1 cellular context compared by ENCODE assay signal in the genomic region with DNA sequence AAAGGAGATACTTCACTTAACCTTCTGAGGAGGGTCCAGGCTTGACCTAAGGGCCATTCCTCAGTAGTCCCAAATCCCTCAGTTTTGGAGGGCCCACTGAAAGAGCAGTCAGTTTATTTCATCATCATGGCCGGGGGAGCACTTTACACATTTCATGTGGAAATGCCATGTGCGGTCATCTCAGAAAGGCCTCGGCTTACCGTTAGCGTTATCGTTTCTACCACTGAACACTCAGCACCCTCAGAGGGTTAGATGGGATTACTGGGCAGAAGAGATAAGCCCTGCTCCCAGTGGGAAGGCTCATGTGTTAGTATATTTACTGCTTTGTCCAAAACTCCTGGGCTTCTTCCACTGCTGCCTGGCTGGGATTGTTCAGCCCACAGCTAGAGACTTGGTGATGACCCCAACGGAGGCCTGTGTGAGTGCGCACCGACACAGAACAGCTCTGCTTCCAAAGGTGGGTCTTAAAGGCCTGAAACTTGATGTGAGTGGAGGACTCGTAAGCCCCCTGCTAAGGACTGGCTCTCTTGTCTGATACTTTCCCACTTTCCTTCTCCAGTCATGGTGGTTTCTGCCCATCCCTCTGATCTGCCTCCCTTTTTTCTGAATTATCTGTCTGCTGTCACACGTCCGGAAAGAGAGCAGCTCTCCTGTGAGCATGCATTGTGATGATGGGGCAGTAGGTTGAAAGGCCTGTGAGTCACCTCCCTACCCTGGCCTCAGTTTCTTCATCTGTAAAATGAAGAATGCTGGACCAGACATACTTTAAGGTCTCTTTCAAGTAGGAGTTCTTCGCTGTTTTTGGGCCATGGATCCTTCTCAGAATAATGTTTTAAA.
TF ChIP-seq lines count a peak whose summit lies in the region.

No MANE protein-coding gene starts in this region.

TF ChIP-seq in K562, 482 proteins besides CTCF, POLR2A, EP300 and RAD21 (continued from another document and continues in another):
- TF ChIP-seq, protein P1, sequence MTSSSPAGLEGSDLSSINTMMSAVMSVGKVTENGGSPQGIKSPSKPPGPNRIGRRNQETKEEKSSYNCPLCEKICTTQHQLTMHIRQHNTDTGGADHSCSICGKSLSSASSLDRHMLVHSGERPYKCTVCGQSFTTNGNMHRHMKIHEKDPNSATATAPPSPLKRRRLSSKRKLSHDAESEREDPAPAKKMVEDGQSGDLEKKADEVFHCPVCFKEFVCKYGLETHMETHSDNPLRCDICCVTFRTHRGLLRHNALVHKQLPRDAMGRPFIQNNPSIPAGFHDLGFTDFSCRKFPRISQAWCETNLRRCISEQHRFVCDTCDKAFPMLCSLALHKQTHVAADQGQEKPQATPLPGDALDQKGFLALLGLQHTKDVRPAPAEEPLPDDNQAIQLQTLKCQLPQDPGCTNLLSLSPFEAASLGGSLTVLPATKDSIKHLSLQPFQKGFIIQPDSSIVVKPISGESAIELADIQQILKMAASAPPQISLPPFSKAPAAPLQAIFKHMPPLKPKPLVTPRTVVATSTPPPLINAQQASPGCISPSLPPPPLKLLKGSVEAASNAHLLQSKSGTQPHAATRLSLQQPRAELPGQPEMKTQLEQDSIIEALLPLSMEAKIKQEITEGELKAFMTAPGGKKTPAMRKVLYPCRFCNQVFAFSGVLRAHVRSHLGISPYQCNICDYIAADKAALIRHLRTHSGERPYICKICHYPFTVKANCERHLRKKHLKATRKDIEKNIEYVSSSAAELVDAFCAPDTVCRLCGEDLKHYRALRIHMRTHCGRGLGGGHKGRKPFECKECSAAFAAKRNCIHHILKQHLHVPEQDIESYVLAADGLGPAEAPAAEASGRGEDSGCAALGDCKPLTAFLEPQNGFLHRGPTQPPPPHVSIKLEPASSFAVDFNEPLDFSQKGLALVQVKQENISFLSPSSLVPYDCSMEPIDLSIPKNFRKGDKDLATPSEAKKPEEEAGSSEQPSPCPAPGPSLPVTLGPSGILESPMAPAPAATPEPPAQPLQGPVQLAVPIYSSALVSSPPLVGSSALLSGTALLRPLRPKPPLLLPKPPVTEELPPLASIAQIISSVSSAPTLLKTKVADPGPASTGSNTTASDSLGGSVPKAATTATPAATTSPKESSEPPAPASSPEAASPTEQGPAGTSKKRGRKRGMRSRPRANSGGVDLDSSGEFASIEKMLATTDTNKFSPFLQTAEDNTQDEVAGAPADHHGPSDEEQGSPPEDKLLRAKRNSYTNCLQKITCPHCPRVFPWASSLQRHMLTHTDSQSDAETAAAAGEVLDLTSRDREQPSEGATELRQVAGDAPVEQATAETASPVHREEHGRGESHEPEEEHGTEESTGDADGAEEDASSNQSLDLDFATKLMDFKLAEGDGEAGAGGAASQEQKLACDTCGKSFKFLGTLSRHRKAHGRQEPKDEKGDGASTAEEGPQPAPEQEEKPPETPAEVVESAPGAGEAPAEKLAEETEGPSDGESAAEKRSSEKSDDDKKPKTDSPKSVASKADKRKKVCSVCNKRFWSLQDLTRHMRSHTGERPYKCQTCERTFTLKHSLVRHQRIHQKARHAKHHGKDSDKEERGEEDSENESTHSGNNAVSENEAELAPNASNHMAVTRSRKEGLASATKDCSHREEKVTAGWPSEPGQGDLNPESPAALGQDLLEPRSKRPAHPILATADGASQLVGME (CRISPR knock-in tag; IDR thresholded peaks at IDR 0.05), result no peak
- TF ChIP-seq TBL1XR1 (IDR thresholded peaks at IDR 0.05; ENCODE audit: low read length in 2 of 2) (peak; percentile 66 to 85; a peak in 2 of 4 replicates), JUN (IDR thresholded peaks at IDR 0.05; ENCODE audit: borderline replicate concordance, low read depth, low read length) (0 out of 2 replicates have a peak, but pooled peaks have one; percentile 5), JUN (CRISPR knock-in tag; IDR thresholded peaks at IDR 0.05; ENCODE audit: borderline replicate concordance) (no peak), XRCC5 (IDR thresholded peaks at IDR 0.05; ENCODE audit: low read depth, low read length) (peak; percentile 33; the same call in 1 of the 2 replicates), NR4A1 (CRISPR knock-in tag; IDR thresholded peaks at IDR 0.05) (no peak), NR4A1 (tag; IDR thresholded peaks at IDR 0.05) (peak; percentile 63), RBFOX2 (IDR thresholded peaks at IDR 0.05; ENCODE audit: low read depth, low read length) (peak; percentile 32; the same call in 1 of the 2 replicates), NCOA1 (IDR thresholded peaks at IDR 0.05; ENCODE audit: low read depth) (peak; percentile 86), TARDBP (IDR thresholded peaks at IDR 0.05) (no peak), ZNF239 (CRISPR knock-in tag; IDR thresholded peaks at IDR 0.05) (peak; percentile 56), LEF1 (IDR thresholded peaks at IDR 0.05) (peak; percentile 92), ZNF780A (CRISPR knock-in tag; IDR thresholded peaks at IDR 0.05) (no peak), RBM25 (IDR thresholded peaks at IDR 0.05; ENCODE audit: low read depth, low read length, severe bottlenecking) (no peak), PML (IDR thresholded peaks at IDR 0.05; ENCODE audit: low read length) (peak; percentile 89), RNF2 (IDR thresholded peaks at IDR 0.05) (peak; percentile 94), HDGF (IDR thresholded peaks at IDR 0.05) (0 out of 2 replicates have a peak, but pooled peaks have one; percentile 30), NRF1 (conservative IDR thresholded peaks at IDR 0.05 in 1 of 2, IDR thresholded peaks at IDR 0.05 in 1 of 2) (peak; percentile 31 to 40; a peak in 3 of 4 replicates), HDAC2 (IDR thresholded peaks at IDR 0.05) (peak; percentile 88), PHF8 (IDR thresholded peaks at IDR 0.05; ENCODE audit: borderline replicate concordance, low read length) (peak; percentile 16; the same call in 1 of the 2 replicates), FOXM1 (IDR thresholded peaks at IDR 0.05; ENCODE audit: low read depth) (peak; percentile 87), FOXM1 (CRISPR knock-in tag; IDR thresholded peaks at IDR 0.05; ENCODE audit: low read depth) (no peak), DIDO1 (tag; IDR thresholded peaks at IDR 0.05; ENCODE audit: low read depth) (0 out of 2 replicates have a peak, but pooled peaks have one; percentile 10), KLF1 (tag; IDR thresholded peaks at IDR 0.05) (no peak), NR2C1 (IDR thresholded peaks at IDR 0.05) (peak; percentile 20; the same call in 1 of the 2 replicates), NR2C1 (tag; IDR thresholded peaks at IDR 0.05) (peak; percentile 56; the same call in 1 of the 2 replicates), ZNF175 (CRISPR knock-in tag; IDR thresholded peaks at IDR 0.05; ENCODE audit: low read depth) (peak; percentile 68; the same call in 1 of the 2 replicates), RBBP5 (IDR thresholded peaks at IDR 0.05; ENCODE audit: borderline replicate concordance, insufficient read depth, low read length, poor library complexity, severe bottlenecking) (peak; percentile 69), ZKSCAN8 (CRISPR knock-in tag; IDR thresholded peaks at IDR 0.05) (peak; percentile 40; the same call in 1 of the 2 replicates), GATAD2B (IDR thresholded peaks at IDR 0.05; ENCODE audit: borderline replicate concordance) (peak; percentile 82; the same call in 1 of the 2 replicates), EHMT2 (IDR thresholded peaks at IDR 0.05) (peak; percentile 70; the same call in 1 of the 2 replicates), SMARCE1 (IDR thresholded peaks at IDR 0.05) (peak; percentile 96), MYNN (IDR thresholded peaks at IDR 0.05) (peak; percentile 90), MYNN (CRISPR knock-in tag; IDR thresholded peaks at IDR 0.05) (no peak), MAZ (CRISPR knock-in tag; conservative IDR thresholded peaks at IDR 0.05 in 1 of 2, IDR thresholded peaks at IDR 0.05 in 1 of 2) (peak; percentile 33 to 81; a peak in 2 of 4 replicates), CAMTA2 (CRISPR knock-in tag; conservative IDR thresholded peaks at IDR 0.05) (no peak), PHB2 (IDR thresholded peaks at IDR 0.05; ENCODE audit: low read depth) (peak; percentile 88)
- TF ChIP-seq, protein P2, sequence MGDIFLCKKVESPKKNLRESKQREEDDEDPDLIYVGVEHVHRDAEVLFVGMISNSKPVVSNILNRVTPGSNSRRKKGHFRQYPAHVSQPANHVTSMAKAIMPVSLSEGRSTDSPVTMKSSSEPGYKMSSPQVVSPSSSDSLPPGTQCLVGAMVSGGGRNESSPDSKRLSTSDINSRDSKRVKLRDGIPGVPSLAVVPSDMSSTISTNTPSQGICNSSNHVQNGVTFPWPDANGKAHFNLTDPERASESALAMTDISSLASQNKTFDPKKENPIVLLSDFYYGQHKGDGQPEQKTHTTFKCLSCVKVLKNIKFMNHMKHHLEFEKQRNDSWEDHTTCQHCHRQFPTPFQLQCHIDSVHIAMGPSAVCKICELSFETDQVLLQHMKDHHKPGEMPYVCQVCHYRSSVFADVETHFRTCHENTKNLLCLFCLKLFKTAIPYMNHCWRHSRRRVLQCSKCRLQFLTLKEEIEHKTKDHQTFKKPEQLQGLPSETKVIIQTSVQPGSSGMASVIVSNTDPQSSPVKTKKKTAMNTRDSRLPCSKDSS (IDR thresholded peaks at IDR 0.05; ENCODE audit: low read depth, partially characterized antibody), result no peak
- TF ChIP-seq, protein P3, sequence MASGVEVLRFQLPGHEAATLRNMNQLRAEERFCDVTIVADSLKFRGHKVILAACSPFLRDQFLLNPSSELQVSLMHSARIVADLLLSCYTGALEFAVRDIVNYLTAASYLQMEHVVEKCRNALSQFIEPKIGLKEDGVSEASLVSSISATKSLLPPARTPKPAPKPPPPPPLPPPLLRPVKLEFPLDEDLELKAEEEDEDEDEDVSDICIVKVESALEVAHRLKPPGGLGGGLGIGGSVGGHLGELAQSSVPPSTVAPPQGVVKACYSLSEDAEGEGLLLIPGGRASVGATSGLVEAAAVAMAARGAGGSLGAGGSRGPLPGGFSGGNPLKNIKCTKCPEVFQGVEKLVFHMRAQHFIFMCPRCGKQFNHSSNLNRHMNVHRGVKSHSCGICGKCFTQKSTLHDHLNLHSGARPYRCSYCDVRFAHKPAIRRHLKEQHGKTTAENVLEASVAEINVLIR (CRISPR knock-in tag; IDR thresholded peaks at IDR 0.05), result peak; percentile 45
- TF ChIP-seq, protein P4, sequence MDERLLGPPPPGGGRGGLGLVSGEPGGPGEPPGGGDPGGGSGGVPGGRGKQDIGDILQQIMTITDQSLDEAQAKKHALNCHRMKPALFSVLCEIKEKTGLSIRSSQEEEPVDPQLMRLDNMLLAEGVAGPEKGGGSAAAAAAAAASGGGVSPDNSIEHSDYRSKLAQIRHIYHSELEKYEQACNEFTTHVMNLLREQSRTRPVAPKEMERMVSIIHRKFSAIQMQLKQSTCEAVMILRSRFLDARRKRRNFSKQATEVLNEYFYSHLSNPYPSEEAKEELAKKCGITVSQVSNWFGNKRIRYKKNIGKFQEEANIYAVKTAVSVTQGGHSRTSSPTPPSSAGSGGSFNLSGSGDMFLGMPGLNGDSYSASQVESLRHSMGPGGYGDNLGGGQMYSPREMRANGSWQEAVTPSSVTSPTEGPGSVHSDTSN (CRISPR knock-in tag; IDR thresholded peaks at IDR 0.05; ENCODE audit: low read depth), result no peak
- TF ChIP-seq, protein P4 (tag; conservative IDR thresholded peaks at IDR 0.05; ENCODE audit: low read depth), result peak; percentile 46; the same call in 1 of the 2 replicates
- TF ChIP-seq, protein P5, sequence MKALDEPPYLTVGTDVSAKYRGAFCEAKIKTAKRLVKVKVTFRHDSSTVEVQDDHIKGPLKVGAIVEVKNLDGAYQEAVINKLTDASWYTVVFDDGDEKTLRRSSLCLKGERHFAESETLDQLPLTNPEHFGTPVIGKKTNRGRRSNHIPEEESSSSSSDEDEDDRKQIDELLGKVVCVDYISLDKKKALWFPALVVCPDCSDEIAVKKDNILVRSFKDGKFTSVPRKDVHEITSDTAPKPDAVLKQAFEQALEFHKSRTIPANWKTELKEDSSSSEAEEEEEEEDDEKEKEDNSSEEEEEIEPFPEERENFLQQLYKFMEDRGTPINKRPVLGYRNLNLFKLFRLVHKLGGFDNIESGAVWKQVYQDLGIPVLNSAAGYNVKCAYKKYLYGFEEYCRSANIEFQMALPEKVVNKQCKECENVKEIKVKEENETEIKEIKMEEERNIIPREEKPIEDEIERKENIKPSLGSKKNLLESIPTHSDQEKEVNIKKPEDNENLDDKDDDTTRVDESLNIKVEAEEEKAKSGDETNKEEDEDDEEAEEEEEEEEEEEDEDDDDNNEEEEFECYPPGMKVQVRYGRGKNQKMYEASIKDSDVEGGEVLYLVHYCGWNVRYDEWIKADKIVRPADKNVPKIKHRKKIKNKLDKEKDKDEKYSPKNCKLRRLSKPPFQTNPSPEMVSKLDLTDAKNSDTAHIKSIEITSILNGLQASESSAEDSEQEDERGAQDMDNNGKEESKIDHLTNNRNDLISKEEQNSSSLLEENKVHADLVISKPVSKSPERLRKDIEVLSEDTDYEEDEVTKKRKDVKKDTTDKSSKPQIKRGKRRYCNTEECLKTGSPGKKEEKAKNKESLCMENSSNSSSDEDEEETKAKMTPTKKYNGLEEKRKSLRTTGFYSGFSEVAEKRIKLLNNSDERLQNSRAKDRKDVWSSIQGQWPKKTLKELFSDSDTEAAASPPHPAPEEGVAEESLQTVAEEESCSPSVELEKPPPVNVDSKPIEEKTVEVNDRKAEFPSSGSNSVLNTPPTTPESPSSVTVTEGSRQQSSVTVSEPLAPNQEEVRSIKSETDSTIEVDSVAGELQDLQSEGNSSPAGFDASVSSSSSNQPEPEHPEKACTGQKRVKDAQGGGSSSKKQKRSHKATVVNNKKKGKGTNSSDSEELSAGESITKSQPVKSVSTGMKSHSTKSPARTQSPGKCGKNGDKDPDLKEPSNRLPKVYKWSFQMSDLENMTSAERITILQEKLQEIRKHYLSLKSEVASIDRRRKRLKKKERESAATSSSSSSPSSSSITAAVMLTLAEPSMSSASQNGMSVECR (CRISPR knock-in tag; IDR thresholded peaks at IDR 0.05), result peak; percentile 20; the same call in 1 of the 2 replicates
- TF ChIP-seq, protein P6, sequence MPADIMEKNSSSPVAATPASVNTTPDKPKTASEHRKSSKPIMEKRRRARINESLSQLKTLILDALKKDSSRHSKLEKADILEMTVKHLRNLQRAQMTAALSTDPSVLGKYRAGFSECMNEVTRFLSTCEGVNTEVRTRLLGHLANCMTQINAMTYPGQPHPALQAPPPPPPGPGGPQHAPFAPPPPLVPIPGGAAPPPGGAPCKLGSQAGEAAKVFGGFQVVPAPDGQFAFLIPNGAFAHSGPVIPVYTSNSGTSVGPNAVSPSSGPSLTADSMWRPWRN (IDR thresholded peaks at IDR 0.05; ENCODE audit: low read depth), result peak; percentile 62
- TF ChIP-seq, protein P7, sequence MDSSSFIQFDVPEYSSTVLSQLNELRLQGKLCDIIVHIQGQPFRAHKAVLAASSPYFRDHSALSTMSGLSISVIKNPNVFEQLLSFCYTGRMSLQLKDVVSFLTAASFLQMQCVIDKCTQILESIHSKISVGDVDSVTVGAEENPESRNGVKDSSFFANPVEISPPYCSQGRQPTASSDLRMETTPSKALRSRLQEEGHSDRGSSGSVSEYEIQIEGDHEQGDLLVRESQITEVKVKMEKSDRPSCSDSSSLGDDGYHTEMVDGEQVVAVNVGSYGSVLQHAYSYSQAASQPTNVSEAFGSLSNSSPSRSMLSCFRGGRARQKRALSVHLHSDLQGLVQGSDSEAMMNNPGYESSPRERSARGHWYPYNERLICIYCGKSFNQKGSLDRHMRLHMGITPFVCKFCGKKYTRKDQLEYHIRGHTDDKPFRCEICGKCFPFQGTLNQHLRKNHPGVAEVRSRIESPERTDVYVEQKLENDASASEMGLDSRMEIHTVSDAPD (CRISPR knock-in tag; IDR thresholded peaks at IDR 0.05), result no peak
